Comparison of ENCODE assay signal across 15 cellular contexts in the genomic region with DNA sequence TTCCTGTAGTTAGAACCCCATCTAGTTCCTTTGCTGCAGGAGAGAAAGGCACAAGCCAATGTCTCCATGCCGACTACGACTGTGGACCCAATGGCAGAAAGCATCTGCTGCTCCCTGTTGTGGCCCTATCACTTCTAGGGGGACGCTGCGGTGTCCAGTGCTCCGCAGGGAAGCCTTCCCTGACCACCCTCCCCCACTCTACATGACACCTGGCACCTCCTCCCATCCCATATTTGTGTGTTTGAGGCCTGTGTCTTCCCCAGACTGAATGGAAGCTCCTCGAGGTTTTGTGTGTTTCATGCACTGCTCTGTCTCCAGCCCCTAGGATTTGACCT.
"Had no signal": no experiment of that assay in that cellular context is flagged by ENCODE, and none has a peak within 500 bp of the region (broad histone marks: within the 10 kb centered on the region; RNA-seq: fewer than 3 reads in every experiment).

No MANE protein-coding gene starts in this region.

- DNase-seq: activated CD4-positive, alpha-beta T cell treated with anti-CD3 and anti-CD28 coated beads, Interleukin-2, amount 50 U/mL, for 48 hours; activated CD8-positive, alpha-beta memory T cell treated with anti-CD3 and anti-CD28 coated beads, Interleukin-2, amount 50 U/mL, for 48 hours; activated naive CD4-positive, alpha-beta T cell treated with anti-CD3 and anti-CD28 coated beads, Interleukin-2, amount 10 ng/mL, durations not matched to agents 7 days and 5 days; amniotic stem cell; immature natural killer cell; stimulated activated CD4-positive, alpha-beta T cell treated with anti-CD3 and anti-CD28 coated beads, Interleukin-2, amount 100 ng/mL, for 24 hours; stimulated activated naive CD4-positive, alpha-beta T cell had no signal

- H3K4me3 Mint-ChIP-seq: activated naive CD4-positive, alpha-beta T cell treated with anti-CD3 and anti-CD28 coated beads, Interleukin-2, amount 10 ng/mL, durations not matched to agents 7 days and 5 days; brain; dendritic cell treated with granulocyte-macrophage colony-stimulating factor and Interleukin-4, amounts not matched to agents 40 ng/mL and 50 ng/mL, for 4 days; T-helper 2 cell treated with Interferon-gamma antibody and Interleukin-4, amounts not matched to agents 5 μg/mL and 100 μg/mL, for 36 hours; type B pancreatic cell had no signal

- H3K9me3 ChIP-seq: mucosa of descending colon, pancreas had no signal

- H3K4me3 ChIP-seq: mucosa of descending colon, pancreas had no signal

- H3K27ac ChIP-seq: pancreas had no signal

- ATAC-seq: activated CD4-positive, CD25-positive, alpha-beta regulatory T cell treated with anti-CD3 and anti-CD28 coated beads, Interleukin-2, amount 50 U/mL, for 24 hours; mucosa of descending colon; pancreas had no signal

- H3K27me3 ChIP-seq: pancreas had no signal

- H3K9me3 Mint-ChIP-seq: activated naive CD4-positive, alpha-beta T cell treated with anti-CD3 and anti-CD28 coated beads, Interleukin-2, amount 10 ng/mL, durations not matched to agents 7 days and 5 days; activated T-helper 2 cell treated with anti-CD3 and anti-CD28 coated beads, Interferon-gamma antibody, Interleukin-2, Interleukin-4, amounts not matched to agents 10 μg/mL and 5 μg/mL and 100 μg/mL, durations not matched to agents 14 hours and 24 hours and 36 hours; brain; dendritic cell treated with granulocyte-macrophage colony-stimulating factor and Interleukin-4, amounts not matched to agents 40 ng/mL and 50 ng/mL, for 4 days; immature natural killer cell; T-helper 2 cell treated with Interferon-gamma antibody and Interleukin-4, amounts not matched to agents 5 μg/mL and 100 μg/mL, for 36 hours; type B pancreatic cell had no signal

- H3K4me1 Mint-ChIP-seq: activated naive CD4-positive, alpha-beta T cell treated with anti-CD3 and anti-CD28 coated beads, Interleukin-2, amount 10 ng/mL, durations not matched to agents 7 days and 5 days had no signal

- FAIRE-seq: pancreas had no signal

- H3K27ac Mint-ChIP-seq: activated naive CD4-positive, alpha-beta T cell treated with anti-CD3 and anti-CD28 coated beads, Interleukin-2, amount 10 ng/mL, durations not matched to agents 7 days and 5 days; activated T-helper 2 cell treated with anti-CD3 and anti-CD28 coated beads, Interferon-gamma antibody, Interleukin-2, Interleukin-4, amounts not matched to agents 10 μg/mL and 5 μg/mL and 100 μg/mL, durations not matched to agents 14 hours and 24 hours and 36 hours; T-helper 2 cell treated with Interferon-gamma antibody and Interleukin-4, amounts not matched to agents 5 μg/mL and 100 μg/mL, for 36 hours; type B pancreatic cell had no signal

- H3K27me3 Mint-ChIP-seq: activated naive CD4-positive, alpha-beta T cell treated with anti-CD3 and anti-CD28 coated beads, Interleukin-2, amount 10 ng/mL, durations not matched to agents 7 days and 5 days; brain; dendritic cell treated with granulocyte-macrophage colony-stimulating factor and Interleukin-4, amounts not matched to agents 40 ng/mL and 50 ng/mL, for 4 days; type B pancreatic cell had no signal
